22 cellular contexts compared by ENCODE assay signal in the genomic region with DNA sequence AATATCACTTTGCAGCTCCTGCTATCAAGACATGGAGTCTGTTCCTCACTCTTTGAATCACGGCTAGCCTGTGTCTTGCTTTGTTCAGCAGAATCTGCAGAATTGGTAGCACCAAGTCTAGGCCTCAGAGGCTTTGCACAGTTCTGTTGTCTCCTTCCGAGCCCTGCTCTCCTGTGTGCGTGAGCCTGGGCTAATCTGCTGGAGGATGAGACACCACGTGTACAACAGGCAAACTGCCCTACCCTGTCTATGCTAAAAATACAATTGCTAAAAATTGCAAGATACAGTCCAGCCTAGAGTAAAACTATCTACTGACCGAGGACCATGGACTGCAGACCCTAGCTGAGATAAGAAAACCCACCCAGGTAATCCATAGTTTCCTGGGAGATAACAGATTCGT.
A peak's percentile ranks its signal among the peaks of the same experiment; 100 is the strongest.
DNase-seq lines count a peak whose midpoint lies in the region; ATAC-seq, FAIRE-seq and TF ChIP-seq lines count a peak whose summit lies in the region.
"Had no signal": no experiment of that assay in that cellular context is flagged by ENCODE, and none has a peak within 500 bp of the region (broad histone marks: within the 10 kb centered on the region; RNA-seq: fewer than 3 reads in every experiment).

No MANE protein-coding gene starts in this region.

- H3K4me2 ChIP-seq in A549 = no peak overlapping the region

- H3K27me3 Mint-ChIP-seq in endodermal cell (ENCODE audit: insufficient read depth) = peaks cover 38% of the 10 kb centered on the region

- no peak for TF ChIP-seq RAD21 in A549 (conservative IDR thresholded peaks at IDR 0.05 in 1 of 2, IDR thresholded peaks at IDR 0.05 in 1 of 2)

- POLR2A ChIA-PET in A549 (lab: Yijun Ruan, JAX) = no interaction called here

- TF ChIP-seq CTCF in A549 (IDR thresholded peaks at IDR 0.05) (no peak), body of pancreas (IDR thresholded peaks at IDR 0.05) (no peak), endodermal cell (conservative IDR thresholded peaks at IDR 0.05) (no peak)

- CTCF ChIA-PET in A549 (lab: Yijun Ruan, JAX) = no interaction called here

- no peak overlapping the region for H3K27ac Mint-ChIP-seq in endodermal cell
- H3K27ac Mint-ChIP-seq: CD4-positive, CD25-positive, alpha-beta regulatory T cell; CD8-positive, alpha-beta memory T cell had no signal

- H3K27me3 ChIP-seq in right cardiac atrium (ENCODE audit: control insufficient read depth, insufficient read depth) (no peaks in the 10 kb centered on the region), body of pancreas (peaks cover 0 to 5% of the 10 kb centered on the region in 2 donors), endodermal cell (ENCODE audit: control insufficient read depth, insufficient read depth, low read length, poor library complexity, severe bottlenecking) (no peaks in the 10 kb centered on the region)

- H3K27ac ChIP-seq in A549 (peak overlapping the region; percentile 37 to 68; a peak in 5 of 6 replicates), right cardiac atrium (ENCODE audit: low read length) (peak overlapping the region; percentile 32), body of pancreas (no peak overlapping the region), endodermal cell (ENCODE audit: low read depth, low read length) (no peak overlapping the region)

- WGBS in A549 (ENCODE audit: missing lambda C conversion rate) = 41% methylated on average over 6 of the region's 6 CpGs
- 52% methylated on average over 6 of the region's 6 CpGs for WGBS in right cardiac atrium
- WGBS in body of pancreas, 2 donors = 76 to 78% methylated on average over 6 of the region's 6 CpGs
- whole genome bisulfite sequencing in endodermal cell (ENCODE audit: insufficient coverage in 1 of 2, insufficient read length in 1 of 2), 2 experiments = 87 to 100% methylated on average over 3 to 6 of the region's 6 CpGs

- H3K9me3 Mint-ChIP-seq in endodermal cell = no peaks in the 10 kb centered on the region
- H3K9me3 Mint-ChIP-seq: CD4-positive, CD25-positive, alpha-beta regulatory T cell had no signal

- intact Hi-C loops in Right ventricle myocardium superior (cut with DNase I) = no loop called here
- intact Hi-C loops in left cardiac atrium (cut with DNase I) = loop anchor here (5.0 to 10.0 kb wide), 3 partner anchors 481 to 711 kb away; no protein-coding TSS in a partner anchor
- intact Hi-C loops in right cardiac atrium (cut with DNase I) = loop anchor here in 2 of 4 donors (10.0 kb wide), 2 partner anchors 601 to 611 kb away; partner anchors contain the start of gene XYLT1 (in 1 of the 2)
- intact Hi-C loops in body of pancreas (cut with DNase I) = no loop called here

- TF ChIP-seq EP300 in A549 (IDR thresholded peaks at IDR 0.05) = no peak

- H3K36me3 Mint-ChIP-seq in endodermal cell (ENCODE audit: low read depth) = no peaks in the 10 kb centered on the region
- H3K36me3 Mint-ChIP-seq: CD4-positive, CD25-positive, alpha-beta regulatory T cell; CD8-positive, alpha-beta memory T cell had no signal

- H3K9me3 ChIP-seq in A549 = no peaks in the 10 kb centered on the region
- H3K9me3 ChIP-seq in right cardiac atrium (ENCODE audit: control insufficient read depth, low read length) = no peaks in the 10 kb centered on the region
- H3K9me3 ChIP-seq in body of pancreas = no peaks in the 10 kb centered on the region
- H3K9me3 ChIP-seq in endodermal cell (ENCODE audit: control insufficient read depth, low read length) = no peaks in the 10 kb centered on the region
- H3K9me3 ChIP-seq: BE2C, Caco-2 had no signal

- ATAC-seq in A549 (no peak), Right ventricle myocardium superior (ENCODE audit: poor library complexity) (peak; percentile 74), left cardiac atrium (peak; percentile 76 to 81), right cardiac atrium (peak; percentile 64 to 80), body of pancreas (no peak), HG03097 (IDR thresholded peaks at IDR 0.05; ENCODE audit: low FRiP score, unreplicated experiment) (no peak)

- no peak for TF ChIP-seq POLR2A in A549 (IDR thresholded peaks at IDR 0.05; ENCODE audit: low read length)
- TF ChIP-seq POLR2A in body of pancreas (IDR thresholded peaks at IDR 0.05) = no peak

- FAIRE-seq in A549 (lab: Jason Lieb, UNC) = no peak
- FAIRE-seq: D721Med, G401.6, GM12891, GM19239, H54, HTR-8/SVneo had no signal

- no peak overlapping the region for H3K9ac ChIP-seq in endodermal cell (ENCODE audit: extremely low read depth, low read length, poor library complexity, severe bottlenecking)

- H3K4me1 Mint-ChIP-seq in endodermal cell = peaks cover 30% of the 10 kb centered on the region
- H3K4me1 Mint-ChIP-seq: CD4-positive, CD25-positive, alpha-beta regulatory T cell; CD8-positive, alpha-beta memory T cell had no signal

- no peak for DNase-seq in A549 (ENCODE audit: low read depth in 1 of 2, low spot score in 1 of 2)
- DNase-seq in Right ventricle myocardium superior = no peak
- no peak for DNase-seq in left cardiac atrium
- peak in 1 of 3 donors; percentile 55 for DNase-seq in right cardiac atrium
- DNase-seq in body of pancreas = no peak
- no peak for DNase-seq in endodermal cell
- DNase-seq in nucleus accumbens (lab: John Stamatoyannopoulos, UW) = no peak
- DNase-seq: ACHN; BE2C; C1 segment of cervical spinal cord; Caco-2; CD4-positive, CD25-positive, alpha-beta regulatory T cell; CD8-positive, alpha-beta memory T cell; HCEC 1CT; IMR-90 had no signal

- no peak overlapping the region for H3K4me3 Mint-ChIP-seq in endodermal cell
- H3K4me3 Mint-ChIP-seq: CD4-positive, CD25-positive, alpha-beta regulatory T cell; CD8-positive, alpha-beta memory T cell had no signal

- peaks cover 56% of the 10 kb centered on the region for H3K4me1 ChIP-seq in A549
- no peaks in the 10 kb centered on the region for H3K4me1 ChIP-seq in right cardiac atrium (ENCODE audit: control insufficient read depth, insufficient read depth, low read length)
- no peaks in the 10 kb centered on the region for H3K4me1 ChIP-seq in body of pancreas
- H3K4me1 ChIP-seq in endodermal cell (ENCODE audit: control insufficient read depth, insufficient read depth, low read length) = no peaks in the 10 kb centered on the region
- H3K4me1 ChIP-seq: BE2C, Caco-2 had no signal

- H3K36me3 ChIP-seq in body of pancreas (replicated peaks in 1 of 2; ENCODE audit: insufficient read depth in 1 of 2, low read depth in 2 of 2) = no peaks in the 10 kb centered on the region
- no peaks in the 10 kb centered on the region for H3K36me3 ChIP-seq in endodermal cell (ENCODE audit: control insufficient read depth, insufficient read depth, low read length)
- H3K36me3 ChIP-seq: BE2C had no signal

- H3K4me3 ChIP-seq in A549 (no peak overlapping the region), right cardiac atrium (ENCODE audit: low read length) (no peak overlapping the region), body of pancreas (no peak overlapping the region), endodermal cell (ENCODE audit: low read length) (no peak overlapping the region)

TF ChIP-seq in A549, 52 proteins besides CTCF, POLR2A, EP300 and RAD21:
- TF ChIP-seq HEYL (CRISPR knock-in tag; IDR thresholded peaks at IDR 0.05) (no peak), JUNB (IDR thresholded peaks at IDR 0.05) (no peak), HDAC2 (IDR thresholded peaks at IDR 0.05) (no peak), EHMT2 (IDR thresholded peaks at IDR 0.05; ENCODE audit: low read depth) (no peak), PHF8 (IDR thresholded peaks at IDR 0.05; ENCODE audit: borderline replicate concordance, low read depth) (no peak), EHF (CRISPR knock-in tag; IDR thresholded peaks at IDR 0.05) (no peak), CHD4 (IDR thresholded peaks at IDR 0.05; ENCODE audit: borderline replicate concordance) (no peak), GATA3 (IDR thresholded peaks at IDR 0.05; ENCODE audit: borderline replicate concordance) (no peak), MAFK (IDR thresholded peaks at IDR 0.05; ENCODE audit: partially characterized antibody) (no peak), BHLHE40 (IDR thresholded peaks at IDR 0.05; ENCODE audit: low read depth, low read length) (no peak), ELK1 (IDR thresholded peaks at IDR 0.05; ENCODE audit: low read depth, low read length) (no peak)

Comparison
In these comparisons a context has a peak if more than half of its experiments do, and no peak if none do; other contexts are left out.
1. intact Hi-C loops: an anchor here in left cardiac atrium (5.0 to 10.0 kb wide); none called in Right ventricle myocardium superior and body of pancreas.
2. ATAC-seq: peak in Right ventricle myocardium superior (single experiment), left cardiac atrium (2 of 2) and right cardiac atrium (2 of 2); none in A549 (0 of 2), body of pancreas (single experiment) and HG03097 (single experiment).
3. H3K27ac ChIP-seq: peak in A549 (2 of 2) and right cardiac atrium (single experiment); none in body of pancreas (0 of 4) and endodermal cell (single experiment).